ENCODE assay signal across 8 cellular contexts in the genomic region with DNA sequence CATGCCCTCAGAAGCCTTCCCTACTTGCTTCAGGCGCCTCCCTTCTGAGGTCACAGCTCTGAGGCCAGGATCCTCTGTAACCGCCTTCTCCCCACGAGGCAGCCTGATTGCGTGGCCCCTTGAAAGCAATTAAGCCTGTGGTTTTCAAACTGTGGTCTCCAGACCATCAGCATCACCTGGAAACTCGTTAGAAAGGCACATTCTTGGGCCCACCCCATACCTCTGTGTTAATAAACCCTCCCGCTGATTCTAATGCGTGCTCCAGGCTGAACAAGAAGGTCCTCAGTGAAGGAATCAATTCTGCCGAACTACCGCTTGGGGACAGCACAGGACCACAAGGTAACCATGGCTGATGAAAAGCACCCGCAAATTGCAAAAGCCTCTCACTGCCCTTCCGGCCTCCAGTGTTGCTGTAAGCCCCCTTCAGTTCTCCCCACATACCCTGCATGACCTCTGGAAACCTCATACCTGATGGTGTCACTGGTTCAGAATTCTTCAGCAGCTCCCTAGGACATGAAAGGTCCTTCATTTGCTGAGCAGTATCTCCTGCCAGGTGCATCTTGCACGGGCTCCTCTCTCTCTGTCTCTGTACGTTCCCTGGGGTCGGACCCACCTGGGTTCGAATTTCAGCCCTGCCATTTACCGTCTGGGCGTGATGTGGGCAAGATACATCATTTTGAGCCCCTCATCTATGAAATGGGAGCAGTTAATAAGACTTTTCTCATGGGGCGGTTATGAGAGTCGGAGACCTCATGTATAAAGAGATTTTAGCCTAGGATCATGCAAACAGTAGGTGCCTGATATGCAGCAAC. TPM values are rescaled to one million over a fixed set of nuclear protein-coding genes. Genes with fewer than 3 reads are reported as not detected.
DNase-seq lines count a peak whose midpoint lies in the region; ATAC-seq and TF ChIP-seq lines count a peak whose summit lies in the region.

No MANE protein-coding gene starts in this region.

- H3K9me3 Mint-ChIP-seq in activated naive CD4-positive, alpha-beta T cell treated with anti-CD3 and anti-CD28 coated beads, Interleukin-2, amount 50 U/mL, for 72 hours = no peaks in the 10 kb centered on the region

- H3K4me3 ChIP-seq in heart left ventricle (no peak overlapping the region), prostate gland (no peak overlapping the region)

- H3K36me3 ChIP-seq in heart left ventricle (no peaks in the 10 kb centered on the region), prostate gland (no peaks in the 10 kb centered on the region)

- H3K4me1 ChIP-seq in heart left ventricle (peaks cover 0 to 24% (median 7%) of the 10 kb centered on the region in 12 donors), prostate gland (replicated peaks) (no peaks in the 10 kb centered on the region)

- H3K27me3 ChIP-seq in heart left ventricle (no peaks in the 10 kb centered on the region), prostate gland (replicated peaks; ENCODE audit: insufficient read depth) (no peaks in the 10 kb centered on the region)

- H3K36me3 Mint-ChIP-seq in activated naive CD4-positive, alpha-beta T cell treated with anti-CD3 and anti-CD28 coated beads, Interleukin-2, amount 50 U/mL, for 72 hours = no peaks in the 10 kb centered on the region

- H3K27ac Mint-ChIP-seq in activated naive CD4-positive, alpha-beta T cell treated with anti-CD3 and anti-CD28 coated beads, Interleukin-2, amount 50 U/mL, for 72 hours = peak overlapping the region; percentile 1 to 89

- ATAC-seq in GM19467 (IDR thresholded peaks at IDR 0.05; ENCODE audit: unreplicated experiment) = peak; percentile 52
- peak; percentile 90 for ATAC-seq in SK-N-SH treated with all-trans-retinoic acid at 6 μM for 48 hours
- ATAC-seq in activated naive CD4-positive, alpha-beta T cell treated with anti-CD3 and anti-CD28 coated beads, Interleukin-2, amount 50 U/mL, for 72 hours = peak; percentile 77 to 89
- peak; percentile 84 to 91 (median 88) for ATAC-seq in heart left ventricle
- no peak for ATAC-seq in HG03025 (IDR thresholded peaks at IDR 0.05; ENCODE audit: low FRiP score, unreplicated experiment)

- H3K9me3 ChIP-seq in heart left ventricle (no peaks in the 10 kb centered on the region), prostate gland (no peaks in the 10 kb centered on the region)

- H3K27ac ChIP-seq in heart left ventricle = no peak overlapping the region
- no peak overlapping the region for H3K27ac ChIP-seq in prostate gland

- intact Hi-C loops in heart left ventricle (cut with DNase I) (loop anchor here in 8 of 10 donors (1.0 to 10.0 kb wide), 6 partner anchors 87 to 616 kb away; a partner anchor contains a TSS), prostate gland (cut with DNase I) (loop anchor here (5.0 to 10.0 kb wide), 2 partner anchors 486 to 614 kb away; a partner anchor contains a TSS)

- TF ChIP-seq CTCF in heart left ventricle (IDR thresholded peaks at IDR 0.05) (peak; percentile 90 to 99 (median 97)), prostate gland (IDR thresholded peaks at IDR 0.05) (peak; percentile 69 to 98 (median 94))

- 25 to 29% (median 27%) methylated on average over 16 to 19 of the region's 19 CpGs for WGBS in heart left ventricle, 4 donors
- WGBS in prostate gland = 24% methylated on average over 19 of the region's 19 CpGs

- TF ChIP-seq POLR2A in heart left ventricle (IDR thresholded peaks at IDR 0.05) (no peak), prostate gland (IDR thresholded peaks at IDR 0.05) (no peak)

- DNase-seq in C1 segment of cervical spinal cord (lab: John Stamatoyannopoulos, UW) = peak in 12 of 14 donors; percentile 15 to 75 (median 56)
- DNase-seq in NCI-H1092 (lab: John Stamatoyannopoulos, UW) = peak; percentile 24
- DNase-seq in activated naive CD4-positive, alpha-beta T cell treated with anti-CD3 and anti-CD28 coated beads, Interleukin-2, amount 50 U/mL, for 72 hours (ENCODE audit: low spot score in 2 of 2) = peak; percentile 60 to 65
- peak in 4 of 5 donors; percentile 52 to 66 (median 60) for DNase-seq in heart left ventricle
- DNase-seq in prostate gland (ENCODE audit: low spot score) = peak; percentile 71

TF ChIP-seq in SK-N-SH treated with all-trans-retinoic acid at 6 μM for 48 hours, 23 proteins besides CTCF, POLR2A, EP300 and RAD21:
- TF ChIP-seq, protein P1, sequence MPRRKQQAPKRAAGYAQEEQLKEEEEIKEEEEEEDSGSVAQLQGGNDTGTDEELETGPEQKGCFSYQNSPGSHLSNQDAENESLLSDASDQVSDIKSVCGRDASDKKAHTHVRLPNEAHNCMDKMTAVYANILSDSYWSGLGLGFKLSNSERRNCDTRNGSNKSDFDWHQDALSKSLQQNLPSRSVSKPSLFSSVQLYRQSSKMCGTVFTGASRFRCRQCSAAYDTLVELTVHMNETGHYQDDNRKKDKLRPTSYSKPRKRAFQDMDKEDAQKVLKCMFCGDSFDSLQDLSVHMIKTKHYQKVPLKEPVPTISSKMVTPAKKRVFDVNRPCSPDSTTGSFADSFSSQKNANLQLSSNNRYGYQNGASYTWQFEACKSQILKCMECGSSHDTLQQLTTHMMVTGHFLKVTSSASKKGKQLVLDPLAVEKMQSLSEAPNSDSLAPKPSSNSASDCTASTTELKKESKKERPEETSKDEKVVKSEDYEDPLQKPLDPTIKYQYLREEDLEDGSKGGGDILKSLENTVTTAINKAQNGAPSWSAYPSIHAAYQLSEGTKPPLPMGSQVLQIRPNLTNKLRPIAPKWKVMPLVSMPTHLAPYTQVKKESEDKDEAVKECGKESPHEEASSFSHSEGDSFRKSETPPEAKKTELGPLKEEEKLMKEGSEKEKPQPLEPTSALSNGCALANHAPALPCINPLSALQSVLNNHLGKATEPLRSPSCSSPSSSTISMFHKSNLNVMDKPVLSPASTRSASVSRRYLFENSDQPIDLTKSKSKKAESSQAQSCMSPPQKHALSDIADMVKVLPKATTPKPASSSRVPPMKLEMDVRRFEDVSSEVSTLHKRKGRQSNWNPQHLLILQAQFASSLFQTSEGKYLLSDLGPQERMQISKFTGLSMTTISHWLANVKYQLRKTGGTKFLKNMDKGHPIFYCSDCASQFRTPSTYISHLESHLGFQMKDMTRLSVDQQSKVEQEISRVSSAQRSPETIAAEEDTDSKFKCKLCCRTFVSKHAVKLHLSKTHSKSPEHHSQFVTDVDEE (CRISPR knock-in tag; IDR thresholded peaks at IDR 0.05) = no peak
- TF ChIP-seq, protein P2, sequence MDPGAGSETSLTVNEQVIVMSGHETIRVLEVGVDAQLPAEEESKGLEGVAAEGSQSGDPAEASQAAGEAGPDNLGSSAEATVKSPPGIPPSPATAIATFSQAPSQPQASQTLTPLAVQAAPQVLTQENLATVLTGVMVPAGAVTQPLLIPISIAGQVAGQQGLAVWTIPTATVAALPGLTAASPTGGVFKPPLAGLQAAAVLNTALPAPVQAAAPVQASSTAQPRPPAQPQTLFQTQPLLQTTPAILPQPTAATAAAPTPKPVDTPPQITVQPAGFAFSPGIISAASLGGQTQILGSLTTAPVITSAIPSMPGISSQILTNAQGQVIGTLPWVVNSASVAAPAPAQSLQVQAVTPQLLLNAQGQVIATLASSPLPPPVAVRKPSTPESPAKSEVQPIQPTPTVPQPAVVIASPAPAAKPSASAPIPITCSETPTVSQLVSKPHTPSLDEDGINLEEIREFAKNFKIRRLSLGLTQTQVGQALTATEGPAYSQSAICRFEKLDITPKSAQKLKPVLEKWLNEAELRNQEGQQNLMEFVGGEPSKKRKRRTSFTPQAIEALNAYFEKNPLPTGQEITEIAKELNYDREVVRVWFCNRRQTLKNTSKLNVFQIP (CRISPR knock-in tag; IDR thresholded peaks at IDR 0.05; ENCODE audit: borderline replicate concordance, low read depth) = no peak
- TF ChIP-seq ARNTL (CRISPR knock-in tag; IDR thresholded peaks at IDR 0.05; ENCODE audit: borderline replicate concordance, low read depth) (no peak), ZNF70 (CRISPR knock-in tag; IDR thresholded peaks at IDR 0.05) (no peak), PPARA (CRISPR knock-in tag; IDR thresholded peaks at IDR 0.05; ENCODE audit: borderline replicate concordance) (no peak), GLIS3 (CRISPR knock-in tag; IDR thresholded peaks at IDR 0.05) (no peak), ZNF8 (CRISPR knock-in tag; IDR thresholded peaks at IDR 0.05) (no peak), CSDC2 (CRISPR knock-in tag; IDR thresholded peaks at IDR 0.05) (no peak)
- TF ChIP-seq, protein P3, sequence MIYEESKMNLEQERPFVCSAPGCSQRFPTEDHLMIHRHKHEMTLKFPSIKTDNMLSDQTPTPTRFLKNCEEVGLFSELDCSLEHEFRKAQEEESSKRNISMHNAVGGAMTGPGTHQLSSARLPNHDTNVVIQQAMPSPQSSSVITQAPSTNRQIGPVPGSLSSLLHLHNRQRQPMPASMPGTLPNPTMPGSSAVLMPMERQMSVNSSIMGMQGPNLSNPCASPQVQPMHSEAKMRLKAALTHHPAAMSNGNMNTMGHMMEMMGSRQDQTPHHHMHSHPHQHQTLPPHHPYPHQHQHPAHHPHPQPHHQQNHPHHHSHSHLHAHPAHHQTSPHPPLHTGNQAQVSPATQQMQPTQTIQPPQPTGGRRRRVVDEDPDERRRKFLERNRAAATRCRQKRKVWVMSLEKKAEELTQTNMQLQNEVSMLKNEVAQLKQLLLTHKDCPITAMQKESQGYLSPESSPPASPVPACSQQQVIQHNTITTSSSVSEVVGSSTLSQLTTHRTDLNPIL (CRISPR knock-in tag; IDR thresholded peaks at IDR 0.05; ENCODE audit: low read depth) = no peak

RNA-seq across cellular contexts. Expression of a gene that starts 39.9 kb away (rescaled TPM):
- 1 to 10 TPM; 1.3 to 2.2 TPM for total RNA-seq in activated naive CD4-positive, alpha-beta T cell treated with anti-CD3 and anti-CD28 coated beads, Interleukin-2, amount 50 U/mL, for 72 hours
- 1 to 10 TPM; 1.7 to 5.9 (median 2.4) TPM for total RNA-seq in heart left ventricle
- 1 to 10 TPM; 1.3 to 3.2 TPM for polyA plus RNA-seq in heart left ventricle
- 10 to 100 TPM; 22.7 to 26.6 TPM for total RNA-seq in prostate gland
